28 cellular contexts compared by ENCODE assay signal in genomic region chr21:44996501-44996921, GRCh38. TPM values are rescaled to one million over a fixed set of nuclear protein-coding genes. Genes with fewer than 3 reads are reported as not detected.
A peak's percentile ranks its signal among the peaks of the same experiment; 100 is the strongest.
DNase-seq lines count a peak whose midpoint lies in the region; ATAC-seq, FAIRE-seq and TF ChIP-seq lines count a peak whose summit lies in the region.
"Had no signal": no experiment of that assay in that cellular context is flagged by ENCODE, and none has a peak within 500 bp of the region (broad histone marks: within the 10 kb centered on the region; RNA-seq: fewer than 3 reads in every experiment).

No MANE protein-coding gene starts in this region.

- DNase-seq in Right ventricle myocardium superior = peak; percentile 26
- no peak for DNase-seq in heart right ventricle
- DNase-seq in RWPE2 (ENCODE audit: low spot score) = peak; percentile 38
- DNase-seq in kidney = peak; percentile 48
- DNase-seq in tibial artery = peak in 1 of 2 donors; percentile 64
- no peak for DNase-seq in effector CD4-positive, alpha-beta T cell
- DNase-seq: C1 segment of cervical spinal cord; CD4-positive, alpha-beta memory T cell; COR-L47; DMS53; GM23248; H9; KBM-7; MG63; NCI-H1105 treated with DMSO at 0.1 percent for 48 hours; NCI-H146; NCI-H1930; NCI-H2107; NCI-H524; NCI-H774; PC-9; RPMI8226; SIG-M5 had no signal

- H3K36me3 ChIP-seq in heart right ventricle (no peaks in the 10 kb centered on the region), RWPE2 (ENCODE audit: low read depth) (no peaks in the 10 kb centered on the region), kidney (ENCODE audit: control insufficient read depth in 1 of 2, insufficient read depth in 2 of 2, low read length in 2 of 2) (no peaks in the 10 kb centered on the region), tibial artery (no peaks in the 10 kb centered on the region)
- H3K36me3 ChIP-seq: MG63 had no signal

- no peak for TF ChIP-seq CTCF in heart right ventricle (IDR thresholded peaks at IDR 0.05)
- no peak for TF ChIP-seq CTCF in RWPE2 (IDR thresholded peaks at IDR 0.05; ENCODE audit: poor library complexity, severe bottlenecking)
- TF ChIP-seq CTCF in kidney (IDR thresholded peaks at IDR 0.05; ENCODE audit: borderline replicate concordance, extremely low read depth, insufficient read depth) = no peak
- TF ChIP-seq CTCF in tibial artery (IDR thresholded peaks at IDR 0.05) = no peak

- H3K27me3 ChIP-seq in heart right ventricle (no peaks in the 10 kb centered on the region), RWPE2 (ENCODE audit: insufficient read depth, poor library complexity, severe bottlenecking) (no peaks in the 10 kb centered on the region), tibial artery (no peaks in the 10 kb centered on the region)
- H3K27me3 ChIP-seq: MG63 had no signal

- H3K4me1 ChIP-seq in heart right ventricle (peaks cover 4 to 44% (median 21%) of the 10 kb centered on the region in 9 donors), RWPE2 (ENCODE audit: insufficient read depth, poor library complexity, severe bottlenecking) (peaks cover 8% of the 10 kb centered on the region), kidney (ENCODE audit: control insufficient read depth in 1 of 2, insufficient read depth in 1 of 2, low read depth in 1 of 2, low read length in 2 of 2) (no peaks in the 10 kb centered on the region), tibial artery (peaks cover 5 to 100% (median 79%) of the 10 kb centered on the region in 4 donors)

- H3K4me3 ChIP-seq in heart right ventricle (no peak overlapping the region), RWPE2 (ENCODE audit: severe bottlenecking) (no peak overlapping the region), kidney (ENCODE audit: low read length in 2 of 2) (no peak overlapping the region), tibial artery (no peak overlapping the region)
- H3K4me3 ChIP-seq: GM23248, MG63, PC-9, SK-N-MC had no signal

- 73 to 93% methylated on average over 6 of the region's 6 CpGs for WGBS in heart right ventricle, 2 donors

- no peak overlapping the region for H3K4me3 Mint-ChIP-seq in stimulated activated memory B cell treated with anti-CD40 and anti-IgM and Interleukin-4, amounts not matched to agents 10 μg/mL and 1 μg/mL and 100 μg/mL, for 72 hours
- H3K4me3 Mint-ChIP-seq: CD4-positive, alpha-beta memory T cell; H9 had no signal

- no peak overlapping the region for H3K27ac ChIP-seq in heart right ventricle
- no peak overlapping the region for H3K27ac ChIP-seq in RWPE2 (ENCODE audit: poor library complexity, severe bottlenecking)
- H3K27ac ChIP-seq in kidney (ENCODE audit: low read depth in 2 of 2, low read length in 2 of 2) = no peak overlapping the region
- H3K27ac ChIP-seq in tibial artery = peak overlapping the region; percentile 75 to 78
- H3K27ac ChIP-seq: GM23248, PC-9, SK-N-MC had no signal

- no peaks in the 10 kb centered on the region for H3K36me3 Mint-ChIP-seq in stimulated activated memory B cell treated with anti-CD40 and anti-IgM and Interleukin-4, amounts not matched to agents 10 μg/mL and 1 μg/mL and 100 μg/mL, for 72 hours
- H3K36me3 Mint-ChIP-seq: CD4-positive, alpha-beta memory T cell had no signal

- no peaks in the 10 kb centered on the region for H3K9me3 Mint-ChIP-seq in stimulated activated memory B cell treated with anti-CD40 and anti-IgM and Interleukin-4, amounts not matched to agents 10 μg/mL and 1 μg/mL and 100 μg/mL, for 72 hours
- H3K9me3 Mint-ChIP-seq: CD4-positive, alpha-beta memory T cell; H9 had no signal

- H3K9ac ChIP-seq in kidney (ENCODE audit: low read length in 2 of 2) = no peak overlapping the region
- H3K9ac ChIP-seq: GM23248 had no signal

- H3K9me3 ChIP-seq in heart right ventricle = no peaks in the 10 kb centered on the region
- H3K9me3 ChIP-seq in RWPE2 (ENCODE audit: severe bottlenecking) = no peaks in the 10 kb centered on the region
- no peaks in the 10 kb centered on the region for H3K9me3 ChIP-seq in kidney (ENCODE audit: control insufficient read depth in 1 of 2, low read length in 2 of 2)
- no peaks in the 10 kb centered on the region for H3K9me3 ChIP-seq in tibial artery
- H3K9me3 ChIP-seq: MG63 had no signal

- H3K27me3 Mint-ChIP-seq in stimulated activated memory B cell treated with anti-CD40 and anti-IgM and Interleukin-4, amounts not matched to agents 10 μg/mL and 1 μg/mL and 100 μg/mL, for 72 hours = peaks cover 81% of the 10 kb centered on the region

- H3K27ac Mint-ChIP-seq in stimulated activated memory B cell treated with anti-CD40 and anti-IgM and Interleukin-4, amounts not matched to agents 10 μg/mL and 1 μg/mL and 100 μg/mL, for 72 hours = no peak overlapping the region
- H3K27ac Mint-ChIP-seq: CD4-positive, alpha-beta memory T cell; H9 had no signal

- no peak for FAIRE-seq in kidney (lab: Jason Lieb, UNC)
- FAIRE-seq: GM18507, HTR-8/SVneo had no signal

- H3K4me1 Mint-ChIP-seq in stimulated activated memory B cell treated with anti-CD40 and anti-IgM and Interleukin-4, amounts not matched to agents 10 μg/mL and 1 μg/mL and 100 μg/mL, for 72 hours = peaks cover 14% of the 10 kb centered on the region
- H3K4me1 Mint-ChIP-seq: CD4-positive, alpha-beta memory T cell; H9 had no signal

- intact Hi-C loops in Right ventricle myocardium superior (cut with DNase I) (no loop called here), heart right ventricle (cut with DNase I) (no loop called here), kidney (cut with DNase I) (no loop called here), tibial artery (cut with DNase I; ENCODE audit: low total_unique reads) (no loop called here)

- no peak for ATAC-seq in Right ventricle myocardium superior (ENCODE audit: poor library complexity)
- ATAC-seq in heart right ventricle = no peak
- no peak for ATAC-seq in RWPE2 (ENCODE audit: low read depth)
- ATAC-seq in GM21717 (IDR thresholded peaks at IDR 0.05; ENCODE audit: unreplicated experiment) = no peak
- ATAC-seq in stimulated activated memory B cell treated with anti-CD40 and anti-IgM and Interleukin-4, amounts not matched to agents 10 μg/mL and 1 μg/mL and 100 μg/mL, for 72 hours = no peak

RNA-seq across cellular contexts. Expression of gene SLX9, which starts 56.7 kb away (rescaled TPM):
- total RNA-seq in Right ventricle myocardium superior = 77.4 TPM
- total RNA-seq in heart right ventricle = 10 to 100 TPM; 42.4 to 67.2 (median 52.6) TPM
- 10 to 100 TPM; 68.1 to 83.6 TPM for polyA plus RNA-seq in heart right ventricle
- 27.1 TPM for total RNA-seq in kidney
- polyA plus RNA-seq in kidney (ENCODE audit: insufficient read depth, low read depth, low replicate concordance) = 35.1 TPM

Comparison
In these comparisons a context has a peak if more than half of its experiments do, and no peak if none do; other contexts are left out.
1. DNase-seq: peak in Right ventricle myocardium superior (single experiment), RWPE2 (single experiment) and kidney (single experiment); none in heart right ventricle (0 of 2) and effector CD4-positive, alpha-beta T cell (single experiment).
2. H3K27ac ChIP-seq: peak in tibial artery (2 of 2); none in heart right ventricle (0 of 10), RWPE2 (single experiment) and kidney (0 of 2).